Comparison of ENCODE assay signal across 8 cellular contexts in the genomic region with DNA sequence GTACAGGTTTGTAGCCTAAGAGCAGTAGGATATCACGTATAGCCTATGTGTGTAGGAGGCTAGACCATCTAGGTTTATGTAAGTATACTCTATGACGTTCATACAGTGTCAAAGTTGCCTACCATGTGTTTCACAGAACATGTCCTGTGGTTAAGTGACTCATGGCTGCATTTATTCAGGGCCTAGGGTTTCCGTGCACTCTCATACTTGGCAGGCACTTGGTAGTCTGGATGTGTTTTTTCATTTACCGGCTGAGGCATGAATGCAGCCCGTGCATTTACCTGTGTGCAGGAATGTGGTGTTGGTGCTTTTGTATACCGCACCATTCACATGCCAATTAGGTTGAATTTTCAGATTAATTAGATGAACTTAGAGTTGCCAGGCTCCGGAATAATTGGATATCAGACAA. TPM values are rescaled to one million over a fixed set of nuclear protein-coding genes. Genes with fewer than 3 reads are reported as not detected.
DNase-seq lines count a peak whose midpoint lies in the region; ATAC-seq and TF ChIP-seq lines count a peak whose summit lies in the region.
"Had no signal": no experiment of that assay in that cellular context is flagged by ENCODE, and none has a peak within 500 bp of the region (broad histone marks: within the 10 kb centered on the region; RNA-seq: fewer than 3 reads in every experiment).

No MANE protein-coding gene starts in this region.

- no peaks in the 10 kb centered on the region for H4K20me1 ChIP-seq in HCT116 (ENCODE audit: insufficient read depth)

- BruUV-seq in HCT116 (replicated peaks; lab: Mats Ljungman, UMichigan): no TSS peak

- H3K27ac ChIP-seq in HCT116 (ENCODE audit: low read depth, low read length) (no peak overlapping the region), RWPE2 (ENCODE audit: poor library complexity, severe bottlenecking) (peak overlapping the region; percentile 96), breast epithelium (peak overlapping the region; percentile 63 to 66), caudate nucleus (ENCODE audit: low read depth, low read length) (no peak overlapping the region)

- H3K9me2 ChIP-seq in HCT116 (ENCODE audit: insufficient read depth): peaks cover 3% of the 10 kb centered on the region; the same call in 1 of the 2 replicates

- H3K4me1 ChIP-seq in HCT116 (ENCODE audit: control insufficient read depth in 1 of 2, insufficient read depth in 2 of 2, low read length in 2 of 2) (peaks cover 0 to 14% of the 10 kb centered on the region in 2 experiments; a peak in 2 of 4 replicates), RWPE2 (ENCODE audit: insufficient read depth, poor library complexity, severe bottlenecking) (peaks cover 28% of the 10 kb centered on the region), breast epithelium (no peaks in the 10 kb centered on the region)
- H3K4me1 ChIP-seq: Peyer's patch had no signal

- H2AFZ ChIP-seq in HCT116 (ENCODE audit: low read depth, low read length, poor library complexity, severe bottlenecking): no peak overlapping the region

- H3K4me3 ChIP-seq in HCT116 (replicated peaks in 1 of 2; ENCODE audit: low read depth in 1 of 2, low read length in 2 of 2) (no peak overlapping the region), RWPE2 (ENCODE audit: severe bottlenecking) (no peak overlapping the region), breast epithelium (no peak overlapping the region)
- H3K4me3 ChIP-seq: Peyer's patch had no signal

- H3K9me3 ChIP-seq in HCT116 (ENCODE audit: control insufficient read depth in 1 of 2, insufficient read depth in 1 of 2, low read depth in 1 of 2, low read length in 2 of 2) (no peaks in the 10 kb centered on the region), RWPE2 (ENCODE audit: severe bottlenecking) (no peaks in the 10 kb centered on the region), breast epithelium (no peaks in the 10 kb centered on the region)
- H3K9me3 ChIP-seq: Peyer's patch had no signal

- TF ChIP-seq POLR2A in HCT116 (IDR thresholded peaks at IDR 0.05; ENCODE audit: borderline replicate concordance, extremely low read depth, insufficient read depth, insufficient read length) (no peak), breast epithelium (IDR thresholded peaks at IDR 0.05) (no peak)

- POLR2A ChIA-PET in HCT116 (lab: Charles Lee): no interaction called here

- TF ChIP-seq CTCF in HCT116 (IDR thresholded peaks at IDR 0.05 in 2 of 3, conservative IDR thresholded peaks at IDR 0.05 in 1 of 3; ENCODE audit: borderline replicate concordance in 1 of 3, insufficient read depth in 1 of 3, low read depth in 2 of 3, low read length in 2 of 3) (no peak), RWPE2 (IDR thresholded peaks at IDR 0.05; ENCODE audit: poor library complexity, severe bottlenecking) (no peak), breast epithelium (IDR thresholded peaks at IDR 0.05) (no peak)

- DNase-seq in HCT116 (ENCODE audit: low read depth, low spot score) (no peak), RWPE2 (ENCODE audit: low spot score) (peak; percentile 81), breast epithelium (ENCODE audit: low spot score in 2 of 2) (peak in 1 of 2 donors; percentile 82), germinal center (ENCODE audit: low spot score) (no peak), nucleus accumbens (lab: John Stamatoyannopoulos, UW) (no peak), caudate nucleus (lab: John Stamatoyannopoulos, UW) (no peak)
- peak; percentile 18 to 56 (median 19) for DNase-seq in stimulated activated CD4-positive, alpha-beta T cell treated with anti-CD3 and anti-CD28 coated beads, Interleukin-12 subunit alpha, Interleukin-12 subunit beta, amount 100 ng/mL, for 48 hours (ENCODE audit: low read depth in 2 of 3, low spot score in 1 of 3)

- H3K4me2 ChIP-seq in HCT116 (ENCODE audit: low read length): no peak overlapping the region

- no peak overlapping the region for H3K9ac ChIP-seq in HCT116 (ENCODE audit: low read length)

- intact Hi-C loops in HCT116 (cut with micrococcal nuclease) (no loop called here), breast epithelium (cut with DNase I; ENCODE audit: low total_unique reads) (no loop called here)

- H3K79me2 ChIP-seq in HCT116 (ENCODE audit: insufficient read depth, low read length): no peaks in the 10 kb centered on the region

- H3K36me3 ChIP-seq in HCT116 (ENCODE audit: control insufficient read depth in 1 of 2, insufficient read depth in 2 of 2, low read length in 2 of 2) (no peaks in the 10 kb centered on the region), RWPE2 (ENCODE audit: low read depth) (no peaks in the 10 kb centered on the region), breast epithelium (no peaks in the 10 kb centered on the region)
- H3K36me3 ChIP-seq: Peyer's patch had no signal

- CTCF ChIA-PET in HCT116 (lab: Charles Lee): interaction anchor here (1.0 kb wide), 1 partner anchor 8 kb away, joined by 3 read pairs; no protein-coding TSS in a partner anchor

- RAD21 ChIA-PET in HCT116 (lab: Charles Lee; ENCODE audit: low non-redundant PET in 1 of 2, low total read pairs in 2 of 2, uncharacterized antibody in 2 of 2, unreplicated experiment in 2 of 2): no interaction called here

- TF ChIP-seq RAD21 in HCT116 (IDR thresholded peaks at IDR 0.05; ENCODE audit: low read depth): no peak

- H3K27me3 ChIP-seq in HCT116 (ENCODE audit: insufficient read depth, low read length) (no peaks in the 10 kb centered on the region), RWPE2 (ENCODE audit: insufficient read depth, poor library complexity, severe bottlenecking) (no peaks in the 10 kb centered on the region), breast epithelium (no peaks in the 10 kb centered on the region)
- H3K27me3 ChIP-seq: Peyer's patch had no signal

- ATAC-seq in HCT116 (peak; percentile 67; the same call in 1 of the 2 replicates), RWPE2 (ENCODE audit: low read depth) (peak; percentile 95)

TF ChIP-seq in HCT116, 20 proteins besides CTCF, POLR2A, EP300 and RAD21:
- peak; percentile 73 for TF ChIP-seq MAX (IDR thresholded peaks at IDR 0.05)
- TF ChIP-seq JUND (IDR thresholded peaks at IDR 0.05): no peak
- no peak for TF ChIP-seq SP1 (IDR thresholded peaks at IDR 0.05; ENCODE audit: low read depth)
- TF ChIP-seq TCF7L2 (IDR thresholded peaks at IDR 0.05; ENCODE audit: borderline replicate concordance, extremely low read depth, insufficient read depth, insufficient read length): no peak
- TF ChIP-seq CBX3 (IDR thresholded peaks at IDR 0.05; ENCODE audit: low read depth): peak; percentile 54; the same call in 1 of the 2 replicates
- no peak for TF ChIP-seq REST (IDR thresholded peaks at IDR 0.05; ENCODE audit: low read depth)
- peak; percentile 37; the same call in 1 of the 2 replicates for TF ChIP-seq FOSL1 (IDR thresholded peaks at IDR 0.05; ENCODE audit: low read depth)

RNA-seq across cellular contexts. Expression of gene MYL12B, which starts 43.4 kb away (rescaled TPM):
- total RNA-seq in HCT116 (2021; ENCODE audit: unreplicated experiment) (403 TPM), breast epithelium (100 to 1,000 TPM; 305 to 371 (median 335) TPM)
- 450 and 510 TPM in 2 replicates for polyA plus RNA-seq in HCT116 (2012)

RNA-seq across cellular contexts. Expression of gene MYL12A, which starts 57.8 kb away (rescaled TPM):
- total RNA-seq in HCT116 (2021; ENCODE audit: unreplicated experiment): 314 TPM
- polyA plus RNA-seq in HCT116 (2012): 288 and 353 TPM in 2 replicates
- total RNA-seq in breast epithelium: 100 to 1,000 TPM; 403 to 495 (median 444) TPM

Comparison
In these comparisons a context has a peak if more than half of its experiments do, and no peak if none do; other contexts are left out.
1. DNase-seq: peak in RWPE2 (single experiment) and stimulated activated CD4-positive, alpha-beta T cell treated with anti-CD3 and anti-CD28 coated beads, Interleukin-12 subunit alpha, Interleukin-12 subunit beta, amount 100 ng/mL, for 48 hours (3 of 3); none in HCT116 (single experiment), germinal center (single experiment), nucleus accumbens (0 of 56) and caudate nucleus (0 of 61).
2. H3K27ac ChIP-seq: peak in RWPE2 (single experiment) and breast epithelium (2 of 2); none in HCT116 (single experiment) and caudate nucleus (single experiment).